Comparison of ENCODE assay signal across 25 cellular contexts in the genomic region with DNA sequence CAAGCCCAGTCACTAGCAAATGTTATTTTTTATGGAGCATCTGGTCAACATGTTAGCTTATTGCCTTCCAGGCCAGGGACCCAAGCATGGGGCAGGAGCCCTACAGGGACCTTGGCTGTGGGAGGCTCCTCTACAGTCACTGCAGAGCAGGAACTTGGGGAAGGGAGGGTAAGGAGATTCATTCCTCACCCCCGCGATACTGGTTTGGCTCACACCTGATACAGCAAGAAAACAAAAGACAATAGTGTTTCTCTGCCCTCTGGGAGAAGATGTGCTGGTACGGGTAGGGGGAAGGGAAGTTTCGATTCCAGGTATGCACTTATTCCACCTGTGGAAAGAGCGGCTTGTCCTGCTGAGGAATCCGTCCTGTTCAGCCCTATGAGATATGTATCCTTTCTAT.
DNase-seq lines count a peak whose midpoint lies in the region; FAIRE-seq and TF ChIP-seq lines count a peak whose summit lies in the region.
"Had no signal": no experiment of that assay in that cellular context is flagged by ENCODE, and none has a peak within 500 bp of the region (broad histone marks: within the 10 kb centered on the region; RNA-seq: fewer than 3 reads in every experiment).

No MANE protein-coding gene starts in this region.

- H3K36me3 ChIP-seq in BLaER1 treated with 17β-estradiol and CSF1 and Interleukin-3, amounts not matched to agents 10 nM and 100 nM = no peaks in the 10 kb centered on the region
- no peaks in the 10 kb centered on the region for H3K36me3 ChIP-seq in mesenchymal stem cell (ENCODE audit: control insufficient read depth in 1 of 2, insufficient read depth in 2 of 2, low read depth in 1 of 2, low read length in 2 of 2)
- H3K36me3 ChIP-seq: BLaER1 had no signal

- no peak overlapping the region for H3K4ac ChIP-seq in mesenchymal stem cell (ENCODE audit: low read depth in 1 of 2, low read length in 2 of 2)

- H2AFZ ChIP-seq in mesenchymal stem cell (ENCODE audit: low read depth, low read length) = no peak overlapping the region

- DNase-seq in GM12892 (ENCODE audit: insufficient read length) (no peak), epithelial cell of esophagus (ENCODE audit: low read depth) (peak; percentile 56), mesenchymal stem cell (no peak), NCI-H1436 (lab: John Stamatoyannopoulos, UW) (no peak)
- no peak for DNase-seq in activated naive CD4-positive, alpha-beta T cell treated with anti-CD3 and anti-CD28 coated beads, Interleukin-2, amount 50 U/mL, for 16 hours
- no peak for DNase-seq in activated CD4-positive, alpha-beta T cell treated with anti-CD3 and anti-CD28 coated beads for 1 hour
- DNase-seq: CD4-positive, alpha-beta T cell; COR-L47; DMS79; EL; GF-D8; Kasumi-1; MV-4-11; NCI-H1105 treated with DMSO at 0.1 percent for 48 hours; NCI-H2029 treated with DMSO at 0.1 percent for 48 hours; NCI-H226; NCI-H510A; NCI-H69; SHP77 had no signal

- H3K18ac ChIP-seq in mesenchymal stem cell (ENCODE audit: low read depth in 1 of 2, low read length in 2 of 2) = no peak overlapping the region

- no peak overlapping the region for H3K14ac ChIP-seq in mesenchymal stem cell (ENCODE audit: low read length in 2 of 2)

- WGBS in mesenchymal stem cell = 92% methylated on average over 6 of the region's 6 CpGs

- FAIRE-seq in GM12892 (lab: Jason Lieb, UNC) = peak; percentile 5
- FAIRE-seq: A204.1, GM18507, H54 had no signal

- H3K4me3 ChIP-seq in BLaER1 treated with 17β-estradiol and CSF1 and Interleukin-3, amounts not matched to agents 10 nM and 100 nM = no peak overlapping the region
- H3K4me3 ChIP-seq in epithelial cell of esophagus (ENCODE audit: low read length) (no peak overlapping the region), mesenchymal stem cell (ENCODE audit: insufficient read depth in 1 of 2, low read depth in 1 of 2, low read length in 2 of 2) (no peak overlapping the region)
- H3K4me3 ChIP-seq: BLaER1 had no signal

- H4K8ac ChIP-seq in mesenchymal stem cell (ENCODE audit: low read length) = peak overlapping the region; percentile 29

- H2BK5ac ChIP-seq in mesenchymal stem cell (ENCODE audit: low read depth, low read length, poor library complexity, severe bottlenecking) = no peak overlapping the region

- H3K9ac ChIP-seq in BLaER1 treated with 17β-estradiol and CSF1 and Interleukin-3, amounts not matched to agents 10 nM and 100 nM = no peak overlapping the region
- H3K9ac ChIP-seq in mesenchymal stem cell (ENCODE audit: low read length) = no peak overlapping the region
- H3K9ac ChIP-seq: BLaER1 had no signal

- H2AK5ac ChIP-seq in mesenchymal stem cell (ENCODE audit: low read length, severe bottlenecking) = no peak overlapping the region

- no peaks in the 10 kb centered on the region for H3K27me3 ChIP-seq in BLaER1 treated with 17β-estradiol and CSF1 and Interleukin-3, amounts not matched to agents 10 nM and 100 nM
- no peaks in the 10 kb centered on the region for H3K27me3 ChIP-seq in mesenchymal stem cell (ENCODE audit: control insufficient read depth in 1 of 2, insufficient read depth in 1 of 2, low read length in 2 of 2)
- H3K27me3 ChIP-seq: BLaER1 had no signal

- no peak overlapping the region for H3K27ac ChIP-seq in BLaER1 treated with 17β-estradiol and CSF1 and Interleukin-3, amounts not matched to agents 10 nM and 100 nM
- H3K27ac ChIP-seq in mesenchymal stem cell (ENCODE audit: low read length, poor library complexity, severe bottlenecking) = no peak overlapping the region
- H3K27ac ChIP-seq: BLaER1, RWPE1 had no signal

- no peak overlapping the region for H2BK120ac ChIP-seq in mesenchymal stem cell (ENCODE audit: low read depth, low read length)

- H2BK15ac ChIP-seq in mesenchymal stem cell (ENCODE audit: low read depth, poor library complexity, severe bottlenecking) = no peak overlapping the region

- peak overlapping the region; percentile 2 to 12 for H2BK12ac ChIP-seq in mesenchymal stem cell (ENCODE audit: low read length in 2 of 2)

- no peak for TF ChIP-seq CTCF in epithelial cell of esophagus (IDR thresholded peaks at IDR 0.05; ENCODE audit: insufficient read depth, low read depth, low read length, missing control alignments)

- no peaks in the 10 kb centered on the region for H4K20me1 ChIP-seq in BLaER1 treated with 17β-estradiol and CSF1 and Interleukin-3, amounts not matched to agents 10 nM and 100 nM

- H3K4me1 ChIP-seq in BLaER1 treated with 17β-estradiol and CSF1 and Interleukin-3, amounts not matched to agents 10 nM and 100 nM = peaks cover 56 to 76% (median 68%) of the 10 kb centered on the region in 10 experiments
- peaks cover 19% of the 10 kb centered on the region for H3K4me1 ChIP-seq in mesenchymal stem cell (ENCODE audit: control insufficient read depth, insufficient read depth, low read depth, low read length)

- no peaks in the 10 kb centered on the region for H3K9me3 ChIP-seq in BLaER1 treated with 17β-estradiol and CSF1 and Interleukin-3, amounts not matched to agents 10 nM and 100 nM (replicated peaks in 1 of 11)
- no peaks in the 10 kb centered on the region for H3K9me3 ChIP-seq in mesenchymal stem cell (ENCODE audit: control insufficient read depth, low read length)
- H3K9me3 ChIP-seq: BLaER1 had no signal

- H4K91ac ChIP-seq in mesenchymal stem cell (ENCODE audit: low read length) = peak overlapping the region; percentile 55

- H3K23ac ChIP-seq in mesenchymal stem cell (ENCODE audit: low read length in 2 of 2) = peak overlapping the region in 1 of 2 experiments; percentile 38

- no peak for TF ChIP-seq POLR2A in GM12892 (IDR thresholded peaks at IDR 0.05; ENCODE audit: low read depth, low read length)

- H3K79me1 ChIP-seq in mesenchymal stem cell (replicated peaks; ENCODE audit: low read length, poor library complexity, severe bottlenecking) = peaks cover 1% of the 10 kb centered on the region

- H3K4me2 ChIP-seq in BLaER1 treated with 17β-estradiol and CSF1 and Interleukin-3, amounts not matched to agents 10 nM and 100 nM = peak overlapping the region in 8 of 11 experiments; percentile 2 to 29 (median 20); a peak in 7 of 22 replicates
- H3K4me2 ChIP-seq in mesenchymal stem cell (ENCODE audit: low read length, poor library complexity, severe bottlenecking) = no peak overlapping the region
- H3K4me2 ChIP-seq: BLaER1 had no signal
